In the genomic region with DNA sequence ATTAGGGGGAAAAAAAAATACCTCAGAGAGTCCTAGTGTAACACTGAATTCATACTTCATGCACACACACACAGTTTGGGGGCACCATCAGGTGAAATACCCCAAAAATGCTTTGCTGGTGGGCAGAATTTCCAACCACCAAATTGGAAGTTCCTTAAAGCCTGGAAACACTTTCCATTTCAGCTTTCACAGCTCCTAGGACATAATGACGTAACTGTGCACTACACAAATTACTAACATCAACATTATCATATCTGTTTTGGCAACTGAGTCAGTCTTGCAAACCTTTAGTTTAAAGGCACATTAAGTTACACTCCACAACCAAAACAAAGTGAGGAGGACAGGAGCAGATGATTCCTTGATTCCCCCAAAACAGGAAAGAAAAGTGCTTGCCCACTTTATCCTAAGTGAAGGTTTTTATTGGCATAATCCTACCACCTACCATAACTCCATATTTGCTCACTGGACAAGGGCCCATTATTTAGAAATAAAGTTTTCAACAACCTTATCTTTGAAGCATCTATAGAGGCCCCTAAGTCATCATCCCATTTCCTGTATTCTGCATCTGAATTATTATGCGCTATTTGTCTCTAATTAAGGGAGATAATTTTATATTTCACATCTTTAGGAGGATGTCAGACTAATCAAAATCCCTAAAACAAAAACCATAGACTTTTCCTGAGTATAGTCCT, we compare ENCODE assay signal across 1 cellular context.
TF ChIP-seq lines count a peak whose summit lies in the region.

No MANE protein-coding gene starts in this region.

TF ChIP-seq in K562, 482 proteins besides CTCF, POLR2A, EP300 and RAD21:
- TF ChIP-seq HDAC1 (IDR thresholded peaks at IDR 0.05): no peak
- no peak for TF ChIP-seq SETDB1 (IDR thresholded peaks at IDR 0.05; ENCODE audit: low read length)
- no peak for TF ChIP-seq ZNF324 (CRISPR knock-in tag; IDR thresholded peaks at IDR 0.05)
- no peak for TF ChIP-seq PHB (CRISPR knock-in tag; IDR thresholded peaks at IDR 0.05)
- TF ChIP-seq, protein P1, sequence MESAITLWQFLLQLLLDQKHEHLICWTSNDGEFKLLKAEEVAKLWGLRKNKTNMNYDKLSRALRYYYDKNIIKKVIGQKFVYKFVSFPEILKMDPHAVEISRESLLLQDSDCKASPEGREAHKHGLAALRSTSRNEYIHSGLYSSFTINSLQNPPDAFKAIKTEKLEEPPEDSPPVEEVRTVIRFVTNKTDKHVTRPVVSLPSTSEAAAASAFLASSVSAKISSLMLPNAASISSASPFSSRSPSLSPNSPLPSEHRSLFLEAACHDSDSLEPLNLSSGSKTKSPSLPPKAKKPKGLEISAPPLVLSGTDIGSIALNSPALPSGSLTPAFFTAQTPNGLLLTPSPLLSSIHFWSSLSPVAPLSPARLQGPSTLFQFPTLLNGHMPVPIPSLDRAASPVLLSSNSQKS (CRISPR knock-in tag; IDR thresholded peaks at IDR 0.05): no peak
- TF ChIP-seq, protein P2, sequence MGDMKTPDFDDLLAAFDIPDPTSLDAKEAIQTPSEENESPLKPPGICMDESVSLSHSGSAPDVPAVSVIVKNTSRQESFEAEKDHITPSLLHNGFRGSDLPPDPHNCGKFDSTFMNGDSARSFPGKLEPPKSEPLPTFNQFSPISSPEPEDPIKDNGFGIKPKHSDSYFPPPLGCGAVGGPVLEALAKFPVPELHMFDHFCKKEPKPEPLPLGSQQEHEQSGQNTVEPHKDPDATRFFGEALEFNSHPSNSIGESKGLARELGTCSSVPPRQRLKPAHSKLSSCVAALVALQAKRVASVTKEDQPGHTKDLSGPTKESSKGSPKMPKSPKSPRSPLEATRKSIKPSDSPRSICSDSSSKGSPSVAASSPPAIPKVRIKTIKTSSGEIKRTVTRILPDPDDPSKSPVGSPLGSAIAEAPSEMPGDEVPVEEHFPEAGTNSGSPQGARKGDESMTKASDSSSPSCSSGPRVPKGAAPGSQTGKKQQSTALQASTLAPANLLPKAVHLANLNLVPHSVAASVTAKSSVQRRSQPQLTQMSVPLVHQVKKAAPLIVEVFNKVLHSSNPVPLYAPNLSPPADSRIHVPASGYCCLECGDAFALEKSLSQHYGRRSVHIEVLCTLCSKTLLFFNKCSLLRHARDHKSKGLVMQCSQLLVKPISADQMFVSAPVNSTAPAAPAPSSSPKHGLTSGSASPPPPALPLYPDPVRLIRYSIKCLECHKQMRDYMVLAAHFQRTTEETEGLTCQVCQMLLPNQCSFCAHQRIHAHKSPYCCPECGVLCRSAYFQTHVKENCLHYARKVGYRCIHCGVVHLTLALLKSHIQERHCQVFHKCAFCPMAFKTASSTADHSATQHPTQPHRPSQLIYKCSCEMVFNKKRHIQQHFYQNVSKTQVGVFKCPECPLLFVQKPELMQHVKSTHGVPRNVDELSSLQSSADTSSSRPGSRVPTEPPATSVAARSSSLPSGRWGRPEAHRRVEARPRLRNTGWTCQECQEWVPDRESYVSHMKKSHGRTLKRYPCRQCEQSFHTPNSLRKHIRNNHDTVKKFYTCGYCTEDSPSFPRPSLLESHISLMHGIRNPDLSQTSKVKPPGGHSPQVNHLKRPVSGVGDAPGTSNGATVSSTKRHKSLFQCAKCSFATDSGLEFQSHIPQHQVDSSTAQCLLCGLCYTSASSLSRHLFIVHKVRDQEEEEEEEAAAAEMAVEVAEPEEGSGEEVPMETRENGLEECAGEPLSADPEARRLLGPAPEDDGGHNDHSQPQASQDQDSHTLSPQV (IDR thresholded peaks at IDR 0.05): no peak
- TF ChIP-seq RBM22 (IDR thresholded peaks at IDR 0.05; ENCODE audit: low read depth, low read length, poor library complexity, severe bottlenecking): no peak
- peak; percentile 88 for TF ChIP-seq ZBTB40 (IDR thresholded peaks at IDR 0.05)
- no peak; the same call in 1 of the 2 replicates for TF ChIP-seq ZBTB40 (CRISPR knock-in tag; IDR thresholded peaks at IDR 0.05)
